ENCODE assay signal across 31 cellular contexts in the genomic region with DNA sequence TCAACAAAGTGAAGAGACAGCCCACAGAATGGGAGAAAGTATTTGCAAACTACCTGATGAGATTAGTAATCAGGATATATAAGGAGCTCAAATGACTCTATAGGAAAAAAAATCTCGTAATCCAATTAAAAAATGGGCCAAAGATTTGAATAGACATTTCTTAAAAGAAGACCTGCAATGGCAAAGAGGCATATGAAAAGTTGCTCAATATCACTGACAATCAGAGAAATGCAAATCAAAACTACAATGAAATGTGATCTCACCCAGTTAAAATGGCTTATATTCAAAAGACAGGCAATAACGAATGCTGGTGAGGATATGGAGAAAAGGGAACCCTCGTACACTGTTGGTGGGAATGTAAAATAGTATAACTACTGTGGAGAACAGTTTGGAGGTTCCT.
"Had no signal": no experiment of that assay in that cellular context is flagged by ENCODE, and none has a peak within 500 bp of the region (broad histone marks: within the 10 kb centered on the region; RNA-seq: fewer than 3 reads in every experiment).

No MANE protein-coding gene starts in this region.

- DNase-seq: hypothalamus; immature natural killer cell; kidney; left colon; left lung; lower lobe of right lung; mammary epithelial cell; mesenchymal stem cell; naive thymus-derived CD8-positive, alpha-beta T cell; nucleus accumbens; pancreas; posterior cingulate gyrus; retina; right cardiac atrium; sigmoid colon; small intestine; stimulated activated CD4-positive, alpha-beta T cell treated with anti-CD3 and anti-CD28 coated beads, Interleukin-1b, Interleukin-23, amount 100 ng/mL, for 48 hours; stimulated activated CD4-positive, alpha-beta T cell treated with anti-CD3 and anti-CD28 coated beads, Interleukin-2, amount 100 ng/mL, for 48 hours; stimulated activated CD4-positive, alpha-beta T cell treated with anti-CD3 and anti-CD28 coated beads, Interleukin-4, amount 100 ng/mL, for 4 hours; stimulated activated CD8-positive, alpha-beta memory T cell treated with anti-CD3 and anti-CD28 coated beads, Interleukin-4, amount 100 ng/mL, for 48 hours; stimulated activated naive CD4-positive, alpha-beta T cell treated with Interleukin-2 at 50 U/mL for 16 hours; stimulated activated naive CD8-positive, alpha-beta T cell treated with anti-CD3 and anti-CD28 coated beads, Interleukin-15, amount 100 ng/mL, for 72 hours; substantia nigra had no signal

- FAIRE-seq: islet of Langerhans, kidney, pancreas, small intestine had no signal

- H3K27ac Mint-ChIP-seq: immature natural killer cell; naive thymus-derived CD8-positive, alpha-beta T cell; nephron; stimulated activated memory B cell treated with anti-CD40 and anti-IgM and Interleukin-4, amounts not matched to agents 10 μg/mL and 1 μg/mL and 100 μg/mL, for 72 hours; type B pancreatic cell had no signal

- H3K27ac ChIP-seq: left lung, lower lobe of right lung, pancreas, prostate gland, sigmoid colon, tibial nerve, vagina had no signal

- H3K27me3 ChIP-seq: sigmoid colon, tibial nerve, vagina had no signal

- H3K4me1 ChIP-seq: pancreas, prostate gland, sigmoid colon, tibial nerve, vagina had no signal

- H3K9me3 ChIP-seq: left lung, lower lobe of right lung, pancreas, prostate gland, sigmoid colon, tibial nerve, vagina had no signal

- H3K4me3 Mint-ChIP-seq: immature natural killer cell; naive thymus-derived CD8-positive, alpha-beta T cell; nephron; neural crest cell; stimulated activated memory B cell treated with anti-CD40 and anti-IgM and Interleukin-4, amounts not matched to agents 10 μg/mL and 1 μg/mL and 100 μg/mL, for 72 hours; stimulated activated naive CD8-positive, alpha-beta T cell treated with anti-CD3 and anti-CD28 coated beads, Interleukin-15, amount 100 ng/mL, for 72 hours; type B pancreatic cell had no signal

- H3K9me3 Mint-ChIP-seq: immature natural killer cell; naive thymus-derived CD8-positive, alpha-beta T cell; nephron; type B pancreatic cell had no signal

- H3K4me3 ChIP-seq: left lung, lower lobe of right lung, pancreas, prostate gland, sigmoid colon, tibial nerve, vagina had no signal

- H3K36me3 ChIP-seq: left lung, lower lobe of right lung, pancreas, prostate gland, sigmoid colon, tibial nerve, vagina had no signal

- H3K36me3 Mint-ChIP-seq: naive thymus-derived CD8-positive, alpha-beta T cell; stimulated activated memory B cell treated with anti-CD40 and anti-IgM and Interleukin-4, amounts not matched to agents 10 μg/mL and 1 μg/mL and 100 μg/mL, for 72 hours; type B pancreatic cell had no signal
